ENCODE assay signal across 8 cellular contexts in genomic region chr2:33033524-33034150, GRCh38.
DNase-seq lines count a peak whose midpoint lies in the region; ATAC-seq, FAIRE-seq and TF ChIP-seq lines count a peak whose summit lies in the region.

No MANE protein-coding gene starts in this region.

- DNase-seq in MM.1S: peak; percentile 36
- DNase-seq in astrocyte (ENCODE audit: low read depth): peak; percentile 35
- no peak for DNase-seq in kidney
- peak in 1 of 2 donors; percentile 42 for DNase-seq in uterus
- no peak for DNase-seq in activated T-cell treated with anti-CD3 and anti-CD28 coated beads, Interleukin-2, amount 50 U/mL, for 24 hours

- H3F3A ChIP-seq in MM.1S (ENCODE audit: insufficient read depth, low read length): no peaks in the 10 kb centered on the region

- no peak overlapping the region for H3K4me3 ChIP-seq in BLaER1
- H3K4me3 ChIP-seq in MM.1S (ENCODE audit: low read length): no peak overlapping the region
- H3K4me3 ChIP-seq in astrocyte (ENCODE audit: insufficient read depth, low read depth, low read length): peak overlapping the region; percentile 40
- peak overlapping the region; percentile 21 to 40 for H3K4me3 ChIP-seq in kidney (ENCODE audit: low read length in 2 of 2)
- H3K4me3 ChIP-seq in uterus: peak overlapping the region; percentile 30 to 37

- no peak for TF ChIP-seq POLR2A in uterus (IDR thresholded peaks at IDR 0.05)

- H3K27me3 ChIP-seq in BLaER1 (no peaks in the 10 kb centered on the region), MM.1S (replicated peaks; ENCODE audit: insufficient read depth, low read length) (no peaks in the 10 kb centered on the region), astrocyte (ENCODE audit: insufficient read depth, low read length) (no peaks in the 10 kb centered on the region), uterus (no peaks in the 10 kb centered on the region)

- H3K27ac ChIP-seq in BLaER1: no peak overlapping the region
- no peak overlapping the region for H3K27ac ChIP-seq in MM.1S (ENCODE audit: low read length)
- H3K27ac ChIP-seq in astrocyte (ENCODE audit: low read depth, low read length): no peak overlapping the region
- H3K27ac ChIP-seq in kidney (ENCODE audit: low read depth in 2 of 2, low read length in 2 of 2): no peak overlapping the region
- peak overlapping the region; percentile 66 to 81 for H3K27ac ChIP-seq in uterus

- peak; percentile 78 for FAIRE-seq in astrocyte (lab: Jason Lieb, UNC)
- peak; percentile 42 for FAIRE-seq in kidney (lab: Jason Lieb, UNC)

- TF ChIP-seq CTCF in MM.1S (IDR thresholded peaks at IDR 0.05; ENCODE audit: low read length): peak; percentile 50
- peak; percentile 51 for TF ChIP-seq CTCF in astrocyte (IDR thresholded peaks at IDR 0.05; ENCODE audit: insufficient read depth, low read depth, low read length)
- peak; percentile 61 for TF ChIP-seq CTCF in kidney (IDR thresholded peaks at IDR 0.05; ENCODE audit: borderline replicate concordance, extremely low read depth, insufficient read depth)
- TF ChIP-seq CTCF in uterus (IDR thresholded peaks at IDR 0.05): peak; percentile 66 to 79 (median 72)

- no peaks in the 10 kb centered on the region for H3K9me3 Mint-ChIP-seq in astrocyte (ENCODE audit: unreplicated experiment)
- no peaks in the 10 kb centered on the region for H3K9me3 Mint-ChIP-seq in activated T-cell treated with anti-CD3 and anti-CD28 coated beads, Interleukin-2, amount 50 U/mL, for 24 hours

- peak overlapping the region; percentile 41 for H3K4me2 ChIP-seq in BLaER1
- H3K4me2 ChIP-seq in MM.1S (ENCODE audit: low read depth, low read length): no peak overlapping the region
- peak overlapping the region; percentile 77 for H3K4me2 ChIP-seq in astrocyte (ENCODE audit: low read length)

- H3K4me1 ChIP-seq in BLaER1: peaks cover 7% of the 10 kb centered on the region
- no peaks in the 10 kb centered on the region for H3K4me1 ChIP-seq in MM.1S (ENCODE audit: low read length)
- no peaks in the 10 kb centered on the region for H3K4me1 ChIP-seq in astrocyte (ENCODE audit: insufficient read depth, low read length)
- peaks cover 0 to 2% of the 10 kb centered on the region in 2 donors for H3K4me1 ChIP-seq in kidney (ENCODE audit: control insufficient read depth in 1 of 2, insufficient read depth in 1 of 2, low read depth in 1 of 2, low read length in 2 of 2)
- H3K4me1 ChIP-seq in uterus: no peaks in the 10 kb centered on the region

- no peaks in the 10 kb centered on the region for H3K9me2 ChIP-seq in MM.1S (replicated peaks; ENCODE audit: insufficient read depth, low read length)

- H3K27me3 Mint-ChIP-seq in astrocyte (ENCODE audit: low read depth, unreplicated experiment): no peaks in the 10 kb centered on the region
- H3K27me3 Mint-ChIP-seq in activated T-cell treated with anti-CD3 and anti-CD28 coated beads, Interleukin-2, amount 50 U/mL, for 24 hours: no peaks in the 10 kb centered on the region

- H3K36me3 ChIP-seq in BLaER1 (no peaks in the 10 kb centered on the region), MM.1S (replicated peaks; ENCODE audit: insufficient read depth, low read length) (no peaks in the 10 kb centered on the region), astrocyte (ENCODE audit: insufficient read depth, low read length) (no peaks in the 10 kb centered on the region), kidney (ENCODE audit: control insufficient read depth in 1 of 2, insufficient read depth in 2 of 2, low read length in 2 of 2) (no peaks in the 10 kb centered on the region), uterus (no peaks in the 10 kb centered on the region)

- no peaks in the 10 kb centered on the region for H3K9me3 ChIP-seq in BLaER1
- H3K9me3 ChIP-seq in MM.1S (replicated peaks; ENCODE audit: insufficient read depth, low read length): no peaks in the 10 kb centered on the region
- no peaks in the 10 kb centered on the region for H3K9me3 ChIP-seq in astrocyte (ENCODE audit: insufficient read depth, low read depth, low read length)
- no peaks in the 10 kb centered on the region for H3K9me3 ChIP-seq in kidney (ENCODE audit: control insufficient read depth in 1 of 2, low read length in 2 of 2)
- H3K9me3 ChIP-seq in uterus: no peaks in the 10 kb centered on the region

- H3K79me2 ChIP-seq in MM.1S (ENCODE audit: low read length) (no peaks in the 10 kb centered on the region), astrocyte (ENCODE audit: insufficient read depth, low read length) (no peaks in the 10 kb centered on the region)

- no peak overlapping the region for H3K4me3 Mint-ChIP-seq in astrocyte (ENCODE audit: unreplicated experiment)
- no peak overlapping the region for H3K4me3 Mint-ChIP-seq in activated T-cell treated with anti-CD3 and anti-CD28 coated beads, Interleukin-2, amount 50 U/mL, for 24 hours

- no peak overlapping the region for H3K27ac Mint-ChIP-seq in astrocyte (ENCODE audit: unreplicated experiment)
- no peak overlapping the region for H3K27ac Mint-ChIP-seq in activated T-cell treated with anti-CD3 and anti-CD28 coated beads, Interleukin-2, amount 50 U/mL, for 24 hours

- H2AFZ ChIP-seq in MM.1S (ENCODE audit: low read length) (no peak overlapping the region), astrocyte (ENCODE audit: low read depth, low read length) (peak overlapping the region; percentile 67)

- H4K20me1 ChIP-seq in BLaER1 (no peaks in the 10 kb centered on the region), MM.1S (ENCODE audit: insufficient read depth, low read length) (no peaks in the 10 kb centered on the region), astrocyte (ENCODE audit: insufficient read depth, low read length) (no peaks in the 10 kb centered on the region)

- intact Hi-C loops in kidney (cut with DNase I): no loop called here
- intact Hi-C loops in uterus (cut with DNase I; ENCODE audit: low total_unique reads): loop anchor here (5.0 to 10.0 kb wide), 2 partner anchors 261 to 551 kb away; no protein-coding TSS in a partner anchor

- no peak for ATAC-seq in GM21717 (IDR thresholded peaks at IDR 0.05; ENCODE audit: unreplicated experiment)
- ATAC-seq in GM19395 (IDR thresholded peaks at IDR 0.05; ENCODE audit: unreplicated experiment): no peak

- no peaks in the 10 kb centered on the region for H3K36me3 Mint-ChIP-seq in astrocyte (ENCODE audit: low read depth, unreplicated experiment)
- no peaks in the 10 kb centered on the region for H3K36me3 Mint-ChIP-seq in activated T-cell treated with anti-CD3 and anti-CD28 coated beads, Interleukin-2, amount 50 U/mL, for 24 hours (ENCODE audit: low read depth)

- H3K4me1 Mint-ChIP-seq in astrocyte (ENCODE audit: low read depth, unreplicated experiment): peaks cover 15% of the 10 kb centered on the region
- no peaks in the 10 kb centered on the region for H3K4me1 Mint-ChIP-seq in activated T-cell treated with anti-CD3 and anti-CD28 coated beads, Interleukin-2, amount 50 U/mL, for 24 hours (ENCODE audit: low read depth)

- H3K9ac ChIP-seq in BLaER1 (no peak overlapping the region), MM.1S (ENCODE audit: low read length) (no peak overlapping the region), astrocyte (ENCODE audit: low read length) (peak overlapping the region; percentile 60), kidney (ENCODE audit: low read length in 2 of 2) (no peak overlapping the region)

Comparison
In these comparisons a context has a peak if more than half of its experiments do, and no peak if none do; other contexts are left out.
1. H3K27ac ChIP-seq: peak in uterus (2 of 2); none in BLaER1 (single experiment), MM.1S (single experiment), astrocyte (single experiment) and kidney (0 of 2).
2. H3K4me3 ChIP-seq: peak in astrocyte (single experiment), kidney (2 of 2) and uterus (2 of 2); none in BLaER1 (single experiment) and MM.1S (single experiment).
3. DNase-seq: peak in MM.1S (single experiment) and astrocyte (single experiment); none in kidney (single experiment) and activated T-cell treated with anti-CD3 and anti-CD28 coated beads, Interleukin-2, amount 50 U/mL, for 24 hours (single experiment).
4. Peak in every context shown above with its lines, with median percentiles within 50 percentile points of each other: CTCF ChIP-seq.